2 cellular contexts compared by ENCODE assay signal in the genomic region with DNA sequence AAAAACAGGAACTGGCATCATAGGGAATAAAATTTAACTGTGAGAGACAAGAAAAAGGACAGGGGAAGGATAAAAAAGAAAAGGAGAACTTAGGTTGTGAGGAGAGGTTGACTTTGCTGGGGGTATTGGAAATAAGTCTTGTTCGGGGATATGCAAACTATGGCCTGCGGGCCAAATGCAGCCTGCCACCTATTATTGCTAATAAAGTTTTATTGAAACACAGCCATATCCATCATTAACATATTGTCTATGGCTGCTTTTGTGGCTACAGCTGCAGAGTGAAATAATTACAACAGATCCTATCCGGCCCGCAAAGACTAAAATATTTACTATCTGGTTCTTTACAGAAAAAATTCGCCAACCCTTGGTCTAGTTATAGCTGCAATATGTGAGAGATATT.
TF ChIP-seq lines count a peak whose summit lies in the region.

No MANE protein-coding gene starts in this region.

TF ChIP-seq in SK-N-SH, 30 proteins besides CTCF, POLR2A, EP300 and RAD21 (continued from another document):
- TF ChIP-seq, protein P1, sequence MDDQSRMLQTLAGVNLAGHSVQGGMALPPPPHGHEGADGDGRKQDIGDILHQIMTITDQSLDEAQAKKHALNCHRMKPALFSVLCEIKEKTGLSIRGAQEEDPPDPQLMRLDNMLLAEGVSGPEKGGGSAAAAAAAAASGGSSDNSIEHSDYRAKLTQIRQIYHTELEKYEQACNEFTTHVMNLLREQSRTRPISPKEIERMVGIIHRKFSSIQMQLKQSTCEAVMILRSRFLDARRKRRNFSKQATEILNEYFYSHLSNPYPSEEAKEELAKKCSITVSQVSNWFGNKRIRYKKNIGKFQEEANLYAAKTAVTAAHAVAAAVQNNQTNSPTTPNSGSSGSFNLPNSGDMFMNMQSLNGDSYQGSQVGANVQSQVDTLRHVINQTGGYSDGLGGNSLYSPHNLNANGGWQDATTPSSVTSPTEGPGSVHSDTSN (IDR thresholded peaks at IDR 0.05), result no peak
- no peak for TF ChIP-seq EZH2phosphoT487 (IDR thresholded peaks at IDR 0.05; ENCODE audit: borderline replicate concordance, low read depth)
- TF ChIP-seq CHD2 (IDR thresholded peaks at IDR 0.05; ENCODE audit: low read length, partially characterized antibody), result no peak
- no peak for TF ChIP-seq TAF1 (IDR thresholded peaks at IDR 0.05; ENCODE audit: borderline replicate concordance, low read depth, low read length)
- no peak for TF ChIP-seq RFX5 (IDR thresholded peaks at IDR 0.05; ENCODE audit: low read length)
- no peak for TF ChIP-seq FOXM1 (IDR thresholded peaks at IDR 0.05; ENCODE audit: low read depth)
TF ChIP-seq in SK-N-SH: peak in this region for 0.

TF ChIP-seq in SK-N-SH treated with all-trans-retinoic acid at 6 μM for 48 hours, 23 proteins besides CTCF, POLR2A, EP300 and RAD21 (continued from another document):
- TF ChIP-seq, protein P2, sequence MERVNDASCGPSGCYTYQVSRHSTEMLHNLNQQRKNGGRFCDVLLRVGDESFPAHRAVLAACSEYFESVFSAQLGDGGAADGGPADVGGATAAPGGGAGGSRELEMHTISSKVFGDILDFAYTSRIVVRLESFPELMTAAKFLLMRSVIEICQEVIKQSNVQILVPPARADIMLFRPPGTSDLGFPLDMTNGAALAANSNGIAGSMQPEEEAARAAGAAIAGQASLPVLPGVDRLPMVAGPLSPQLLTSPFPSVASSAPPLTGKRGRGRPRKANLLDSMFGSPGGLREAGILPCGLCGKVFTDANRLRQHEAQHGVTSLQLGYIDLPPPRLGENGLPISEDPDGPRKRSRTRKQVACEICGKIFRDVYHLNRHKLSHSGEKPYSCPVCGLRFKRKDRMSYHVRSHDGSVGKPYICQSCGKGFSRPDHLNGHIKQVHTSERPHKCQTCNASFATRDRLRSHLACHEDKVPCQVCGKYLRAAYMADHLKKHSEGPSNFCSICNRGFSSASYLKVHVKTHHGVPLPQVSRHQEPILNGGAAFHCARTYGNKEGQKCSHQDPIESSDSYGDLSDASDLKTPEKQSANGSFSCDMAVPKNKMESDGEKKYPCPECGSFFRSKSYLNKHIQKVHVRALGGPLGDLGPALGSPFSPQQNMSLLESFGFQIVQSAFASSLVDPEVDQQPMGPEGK (CRISPR knock-in tag; IDR thresholded peaks at IDR 0.05; ENCODE audit: borderline replicate concordance), result no peak
- TF ChIP-seq ISL1 (CRISPR knock-in tag; IDR thresholded peaks at IDR 0.05) (no peak), ZFP30 (CRISPR knock-in tag; IDR thresholded peaks at IDR 0.05) (no peak), BACH2 (CRISPR knock-in tag; IDR thresholded peaks at IDR 0.05; ENCODE audit: borderline replicate concordance) (no peak), RARB (CRISPR knock-in tag; IDR thresholded peaks at IDR 0.05) (no peak), ZNF565 (CRISPR knock-in tag; conservative IDR thresholded peaks at IDR 0.05; ENCODE audit: low read depth) (no peak), TCF4 (CRISPR knock-in tag; IDR thresholded peaks at IDR 0.05; ENCODE audit: borderline replicate concordance) (no peak)
- TF ChIP-seq, protein P3, sequence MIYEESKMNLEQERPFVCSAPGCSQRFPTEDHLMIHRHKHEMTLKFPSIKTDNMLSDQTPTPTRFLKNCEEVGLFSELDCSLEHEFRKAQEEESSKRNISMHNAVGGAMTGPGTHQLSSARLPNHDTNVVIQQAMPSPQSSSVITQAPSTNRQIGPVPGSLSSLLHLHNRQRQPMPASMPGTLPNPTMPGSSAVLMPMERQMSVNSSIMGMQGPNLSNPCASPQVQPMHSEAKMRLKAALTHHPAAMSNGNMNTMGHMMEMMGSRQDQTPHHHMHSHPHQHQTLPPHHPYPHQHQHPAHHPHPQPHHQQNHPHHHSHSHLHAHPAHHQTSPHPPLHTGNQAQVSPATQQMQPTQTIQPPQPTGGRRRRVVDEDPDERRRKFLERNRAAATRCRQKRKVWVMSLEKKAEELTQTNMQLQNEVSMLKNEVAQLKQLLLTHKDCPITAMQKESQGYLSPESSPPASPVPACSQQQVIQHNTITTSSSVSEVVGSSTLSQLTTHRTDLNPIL (CRISPR knock-in tag; IDR thresholded peaks at IDR 0.05; ENCODE audit: low read depth), result no peak
- TF ChIP-seq, protein P4, sequence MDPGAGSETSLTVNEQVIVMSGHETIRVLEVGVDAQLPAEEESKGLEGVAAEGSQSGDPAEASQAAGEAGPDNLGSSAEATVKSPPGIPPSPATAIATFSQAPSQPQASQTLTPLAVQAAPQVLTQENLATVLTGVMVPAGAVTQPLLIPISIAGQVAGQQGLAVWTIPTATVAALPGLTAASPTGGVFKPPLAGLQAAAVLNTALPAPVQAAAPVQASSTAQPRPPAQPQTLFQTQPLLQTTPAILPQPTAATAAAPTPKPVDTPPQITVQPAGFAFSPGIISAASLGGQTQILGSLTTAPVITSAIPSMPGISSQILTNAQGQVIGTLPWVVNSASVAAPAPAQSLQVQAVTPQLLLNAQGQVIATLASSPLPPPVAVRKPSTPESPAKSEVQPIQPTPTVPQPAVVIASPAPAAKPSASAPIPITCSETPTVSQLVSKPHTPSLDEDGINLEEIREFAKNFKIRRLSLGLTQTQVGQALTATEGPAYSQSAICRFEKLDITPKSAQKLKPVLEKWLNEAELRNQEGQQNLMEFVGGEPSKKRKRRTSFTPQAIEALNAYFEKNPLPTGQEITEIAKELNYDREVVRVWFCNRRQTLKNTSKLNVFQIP (CRISPR knock-in tag; IDR thresholded peaks at IDR 0.05; ENCODE audit: borderline replicate concordance, low read depth), result no peak
